Comparison of ENCODE assay signal across 19 cellular contexts in the genomic region with DNA sequence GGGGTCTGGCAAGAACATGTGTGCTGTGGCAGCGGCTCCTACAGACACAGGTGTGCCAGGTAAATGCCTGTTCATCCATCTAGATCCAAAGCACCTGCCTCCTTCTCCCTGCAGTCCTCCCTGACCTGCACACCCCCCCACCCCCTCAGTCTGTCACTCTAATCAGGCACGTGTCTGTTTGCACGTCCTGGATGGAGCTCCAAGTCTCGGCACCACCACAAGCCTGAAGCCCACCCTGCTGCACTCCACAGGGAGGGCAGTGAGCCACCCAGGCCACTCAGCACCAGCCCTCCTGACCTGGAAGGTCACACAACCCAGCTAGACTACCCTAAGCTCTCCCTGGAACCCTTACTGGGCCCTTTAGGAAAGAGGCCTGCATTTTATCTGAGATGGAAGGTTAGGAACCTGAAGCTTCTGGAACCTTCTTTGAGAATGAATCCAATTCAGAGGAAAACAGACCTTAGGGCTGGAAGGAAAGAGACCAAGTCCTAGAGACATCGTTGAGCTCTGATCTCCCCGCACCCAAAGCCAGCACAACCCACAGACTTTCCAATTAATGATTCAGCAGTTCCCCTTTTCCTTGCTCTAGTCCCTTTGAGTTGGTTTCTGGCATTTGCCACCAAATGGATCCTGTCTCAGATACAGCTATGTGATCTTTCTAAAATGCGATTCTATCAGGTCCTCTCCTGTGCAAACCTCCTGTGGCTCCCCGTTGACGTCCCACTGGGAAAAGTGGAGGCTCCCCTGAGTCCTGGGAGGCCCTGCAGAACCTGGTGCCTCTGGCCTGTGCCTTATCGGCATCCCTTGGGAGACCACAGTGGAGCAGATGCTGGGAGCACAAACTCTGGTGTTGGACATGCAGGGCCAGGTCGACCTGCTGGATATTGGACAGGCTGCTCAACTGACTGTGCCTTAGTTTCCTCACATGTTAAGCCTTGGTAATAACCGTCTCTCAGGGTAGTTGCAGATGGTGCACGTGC.
DNase-seq lines count a peak whose midpoint lies in the region; ATAC-seq, FAIRE-seq and TF ChIP-seq lines count a peak whose summit lies in the region.
"Had no signal": no experiment of that assay in that cellular context is flagged by ENCODE, and none has a peak within 500 bp of the region (broad histone marks: within the 10 kb centered on the region; RNA-seq: fewer than 3 reads in every experiment).

No MANE protein-coding gene starts in this region.

- peaks cover 26% of the 10 kb centered on the region for H3K4me1 ChIP-seq in BLaER1
- no peaks in the 10 kb centered on the region for H3K4me1 ChIP-seq in small intestine (ENCODE audit: control insufficient read depth in 2 of 2, insufficient read depth in 1 of 2, low read depth in 1 of 2, low read length in 1 of 2)
- H3K4me1 ChIP-seq in adrenal gland (replicated peaks in 1 of 2): no peaks in the 10 kb centered on the region
- H3K4me1 ChIP-seq: pancreas, vagina had no signal

- no peaks in the 10 kb centered on the region for H3K36me3 ChIP-seq in BLaER1
- peaks cover 0 to 15% of the 10 kb centered on the region in 2 donors for H3K36me3 ChIP-seq in small intestine (ENCODE audit: control insufficient read depth in 2 of 2, insufficient read depth in 2 of 2, low read length in 2 of 2)
- H3K36me3 ChIP-seq in adrenal gland (replicated peaks in 1 of 2): no peaks in the 10 kb centered on the region
- H3K36me3 ChIP-seq: esophagus squamous epithelium, pancreas, vagina, WERI-Rb-1 had no signal

- no peak overlapping the region for H3K4me3 ChIP-seq in BLaER1
- H3K4me3 ChIP-seq in small intestine (ENCODE audit: low read depth in 1 of 2, low read length in 2 of 2): no peak overlapping the region
- H3K4me3 ChIP-seq in adrenal gland: no peak overlapping the region
- H3K4me3 ChIP-seq: esophagus squamous epithelium, pancreas, SK-N-MC, vagina had no signal

- no peak for TF ChIP-seq CTCF in adrenal gland (IDR thresholded peaks at IDR 0.05)

- no peak for ATAC-seq in central memory CD8-positive, alpha-beta T cell (replicated peaks; ENCODE audit: extremely low read depth, poor library complexity, severe bottlenecking)
- ATAC-seq in GM18505 (IDR thresholded peaks at IDR 0.05; ENCODE audit: unreplicated experiment): no peak
- ATAC-seq: left ventricle myocardium superior had no signal

- no peak for DNase-seq in GM12892 (ENCODE audit: insufficient read length)
- peak; percentile 66 for DNase-seq in NOMO-1 treated with dmso at 0.1 percent for 144 hours (lab: John Stamatoyannopoulos, UW; ENCODE audit: unreplicated experiment)
- no peak for DNase-seq in central memory CD8-positive, alpha-beta T cell (ENCODE audit: low spot score in 2 of 2)
- no peak for DNase-seq in NCI-H1417 treated with DMSO at 0.1 percent for 48 hours (lab: John Stamatoyannopoulos, UW)
- DNase-seq in small intestine: no peak
- no peak for DNase-seq in adrenal gland
- DNase-seq: effector CD4-positive, alpha-beta T cell; esophagus squamous epithelium; H9; left ventricle myocardium superior; NCI-H2029 treated with DMSO at 0.1 percent for 48 hours; stimulated activated CD4-positive, alpha-beta T cell treated with anti-CD3 and anti-CD28 coated beads, Interleukin-2, amount 100 ng/mL, for 24 hours had no signal

- H3K36me3 Mint-ChIP-seq in central memory CD8-positive, alpha-beta T cell (ENCODE audit: insufficient read depth): no peaks in the 10 kb centered on the region

- peaks cover 16% of the 10 kb centered on the region for H3K4me1 Mint-ChIP-seq in central memory CD8-positive, alpha-beta T cell

- no peaks in the 10 kb centered on the region for H3K27me3 Mint-ChIP-seq in central memory CD8-positive, alpha-beta T cell

- WGBS in small intestine, 3 donors: 84 to 89% (median 87%) methylated on average over 13 of the region's 13 CpGs
- 81 to 87% (median 85%) methylated on average over 11 to 13 of the region's 13 CpGs for WGBS in adrenal gland, 4 donors

- TF ChIP-seq POLR2A in GM12892 (IDR thresholded peaks at IDR 0.05; ENCODE audit: low read depth, low read length) (no peak), adrenal gland (IDR thresholded peaks at IDR 0.05) (no peak), GM18505 (IDR thresholded peaks at IDR 0.05; ENCODE audit: borderline replicate concordance, extremely low read depth, insufficient read depth, insufficient read length) (no peak)

- H3K4me3 Mint-ChIP-seq in central memory CD8-positive, alpha-beta T cell: no peak overlapping the region
- H3K4me3 Mint-ChIP-seq: H9 had no signal

- FAIRE-seq in GM12892 (lab: Jason Lieb, UNC) (peak; percentile 58), small intestine (lab: Jason Lieb, UNC) (no peak)
- FAIRE-seq: pancreas had no signal

- H3K4me2 ChIP-seq in BLaER1: peak overlapping the region; percentile 14

- intact Hi-C loops in adrenal gland (cut with DNase I): no loop called here

- H4K20me1 ChIP-seq in BLaER1: no peaks in the 10 kb centered on the region

- H3K27me3 ChIP-seq in BLaER1 (no peaks in the 10 kb centered on the region), small intestine (ENCODE audit: control insufficient read depth in 2 of 2, insufficient read depth in 2 of 2, low read length in 2 of 2) (no peaks in the 10 kb centered on the region), adrenal gland (no peaks in the 10 kb centered on the region)
- H3K27me3 ChIP-seq: pancreas, vagina had no signal

- H3K9me3 ChIP-seq in BLaER1: no peaks in the 10 kb centered on the region
- H3K9me3 ChIP-seq in small intestine (ENCODE audit: control insufficient read depth, low read depth): no peaks in the 10 kb centered on the region
- H3K9me3 ChIP-seq in adrenal gland (replicated peaks in 1 of 3): no peaks in the 10 kb centered on the region
- H3K9me3 ChIP-seq: esophagus squamous epithelium, pancreas, vagina had no signal

- H3K27ac ChIP-seq in BLaER1: no peak overlapping the region
- H3K27ac ChIP-seq in small intestine (ENCODE audit: low read depth in 1 of 2, low read length in 1 of 2): no peak overlapping the region
- peak overlapping the region in 1 of 5 donors; percentile 52 for H3K27ac ChIP-seq in adrenal gland
- H3K27ac ChIP-seq: esophagus squamous epithelium, pancreas, SK-N-MC, vagina, WERI-Rb-1 had no signal

- peak overlapping the region; percentile 62 for H3K27ac Mint-ChIP-seq in central memory CD8-positive, alpha-beta T cell (ENCODE audit: low read depth)
- H3K27ac Mint-ChIP-seq: activated T-helper 2 cell treated with anti-CD3 and anti-CD28 coated beads, Interferon-gamma antibody, Interleukin-2, Interleukin-4, amounts not matched to agents 10 μg/mL and 5 μg/mL and 100 μg/mL, durations not matched to agents 14 hours and 24 hours and 36 hours; H9 had no signal

- no peak overlapping the region for H3K9ac ChIP-seq in BLaER1

- no peaks in the 10 kb centered on the region for H3K9me3 Mint-ChIP-seq in central memory CD8-positive, alpha-beta T cell
- H3K9me3 Mint-ChIP-seq: activated T-helper 2 cell treated with anti-CD3 and anti-CD28 coated beads, Interferon-gamma antibody, Interleukin-2, Interleukin-4, amounts not matched to agents 10 μg/mL and 5 μg/mL and 100 μg/mL, durations not matched to agents 14 hours and 24 hours and 36 hours; H9 had no signal
